In genomic region chr4:118760493-118760892, GRCh38 we compare ENCODE assay signal across 12 cellular contexts.
DNase-seq lines count a peak whose midpoint lies in the region; ATAC-seq and TF ChIP-seq lines count a peak whose summit lies in the region.
"Had no signal": no experiment of that assay in that cellular context is flagged by ENCODE, and none has a peak within 500 bp of the region (broad histone marks: within the 10 kb centered on the region; RNA-seq: fewer than 3 reads in every experiment).

No MANE protein-coding gene starts in this region.

- H2BK15ac ChIP-seq in mesendoderm (replicated peaks; ENCODE audit: low read depth): no peak overlapping the region

- no peak overlapping the region for H3K27ac ChIP-seq in mesendoderm (ENCODE audit: low read depth, low read length)

- no peak overlapping the region for H3K23ac ChIP-seq in mesendoderm (ENCODE audit: low read length)

- no peaks in the 10 kb centered on the region for H3K4me1 ChIP-seq in mesendoderm (ENCODE audit: control insufficient read depth, low read depth, low read length)

- peaks cover 2% of the 10 kb centered on the region for H3K36me3 ChIP-seq in mesendoderm (ENCODE audit: control insufficient read depth, insufficient read depth, low read length)

- H3K27me3 ChIP-seq in mesendoderm (ENCODE audit: insufficient read depth, low read length, poor library complexity): no peaks in the 10 kb centered on the region

- no peak overlapping the region for H3K27ac Mint-ChIP-seq in stimulated activated naive B cell treated with anti-CD40 and anti-IgM and Interleukin-4, amounts not matched to agents 10 μg/mL and 1 μg/mL and 100 μg/mL, for 72 hours
- H3K27ac Mint-ChIP-seq in progenitor cell of endocrine pancreas (no peak overlapping the region), chondrocyte (ENCODE audit: unreplicated experiment) (no peak overlapping the region)
- H3K27ac Mint-ChIP-seq: T-helper 1 cell treated with Interleukin-12 subunit alpha and Interleukin-12 subunit beta and Interleukin-4 antibody, amounts not matched to agents 30 μg/mL and 1 μg/mL, for 36 hours had no signal

- H3K56ac ChIP-seq in mesendoderm (ENCODE audit: low read length): no peak overlapping the region

- no peak overlapping the region for H3K4me2 ChIP-seq in mesendoderm (ENCODE audit: low read length)

- no peak overlapping the region for H2BK120ac ChIP-seq in mesendoderm (ENCODE audit: low read depth, low read length)

- no CpG with 5 or more reads among the region's 5 CpGs for whole genome bisulfite sequencing in mesendoderm (ENCODE audit: extremely low coverage, insufficient coverage, low lambda C conversion rate)

- H3K4me3 Mint-ChIP-seq in stimulated activated naive B cell treated with anti-CD40 and anti-IgM and Interleukin-4, amounts not matched to agents 10 μg/mL and 1 μg/mL and 100 μg/mL, for 72 hours: no peak overlapping the region
- H3K4me3 Mint-ChIP-seq in progenitor cell of endocrine pancreas (ENCODE audit: low read depth) (no peak overlapping the region), chondrocyte (ENCODE audit: unreplicated experiment) (no peak overlapping the region)
- H3K4me3 Mint-ChIP-seq: neural crest cell; T-helper 1 cell treated with Interleukin-12 subunit alpha and Interleukin-12 subunit beta and Interleukin-4 antibody, amounts not matched to agents 30 μg/mL and 1 μg/mL, for 36 hours had no signal

- H2AK5ac ChIP-seq in mesendoderm (ENCODE audit: low read length): no peak overlapping the region

- H3K36me3 Mint-ChIP-seq in stimulated activated naive B cell treated with anti-CD40 and anti-IgM and Interleukin-4, amounts not matched to agents 10 μg/mL and 1 μg/mL and 100 μg/mL, for 72 hours: peaks cover 18 to 46% of the 10 kb centered on the region in 2 donors
- H3K36me3 Mint-ChIP-seq in progenitor cell of endocrine pancreas (ENCODE audit: insufficient read depth): peaks cover 1% of the 10 kb centered on the region
- H3K36me3 Mint-ChIP-seq in chondrocyte (ENCODE audit: low read depth): peaks cover 41% of the 10 kb centered on the region

- no peaks in the 10 kb centered on the region for H3K79me2 ChIP-seq in mesendoderm (ENCODE audit: control insufficient read depth, insufficient read depth, low read length)

- H3K9ac ChIP-seq in mesendoderm (ENCODE audit: low read length): no peak overlapping the region

- H3K9me3 Mint-ChIP-seq in stimulated activated naive B cell treated with anti-CD40 and anti-IgM and Interleukin-4, amounts not matched to agents 10 μg/mL and 1 μg/mL and 100 μg/mL, for 72 hours: no peaks in the 10 kb centered on the region
- H3K9me3 Mint-ChIP-seq in progenitor cell of endocrine pancreas (ENCODE audit: low read depth) (no peaks in the 10 kb centered on the region), chondrocyte (ENCODE audit: low read depth) (no peaks in the 10 kb centered on the region)
- H3K9me3 Mint-ChIP-seq: neural crest cell; T-helper 1 cell treated with Interleukin-12 subunit alpha and Interleukin-12 subunit beta and Interleukin-4 antibody, amounts not matched to agents 30 μg/mL and 1 μg/mL, for 36 hours had no signal

- H2BK5ac ChIP-seq in mesendoderm (ENCODE audit: low read length): no peak overlapping the region

- no peak overlapping the region for H3K18ac ChIP-seq in mesendoderm (ENCODE audit: low read length)

- no peak overlapping the region for H4K5ac ChIP-seq in mesendoderm (ENCODE audit: low read length)

- H3K4me3 ChIP-seq in mesendoderm (ENCODE audit: low read length): no peak overlapping the region

- H3K79me1 ChIP-seq in mesendoderm (ENCODE audit: low read length): no peaks in the 10 kb centered on the region

- H4K8ac ChIP-seq in mesendoderm (ENCODE audit: low read depth, low read length): no peak overlapping the region

- peak; percentile 99 for ATAC-seq in GM19035 (IDR thresholded peaks at IDR 0.05; ENCODE audit: unreplicated experiment)
- ATAC-seq in HG02588 (IDR thresholded peaks at IDR 0.05; ENCODE audit: unreplicated experiment): peak; percentile 98
- peak; percentile 94 for ATAC-seq in HG03457 (IDR thresholded peaks at IDR 0.05; ENCODE audit: unreplicated experiment)
- ATAC-seq in stimulated activated naive B cell treated with anti-CD40 and anti-IgM and Interleukin-4, amounts not matched to agents 10 μg/mL and 1 μg/mL and 100 μg/mL, for 72 hours (replicated peaks): peak; percentile 99

- DNase-seq in stimulated activated naive B cell treated with anti-CD40 and anti-IgM and Interleukin-4, amounts not matched to agents 10 μg/mL and 1 μg/mL and 100 μg/mL, for 72 hours: no peak
- no peak for DNase-seq in progenitor cell of endocrine pancreas (ENCODE audit: low spot score, unreplicated experiment)
- no peak for DNase-seq in inferior parietal cortex (ENCODE audit: extremely low spot score)
- no peak for DNase-seq in chondrocyte (ENCODE audit: low spot score)
- DNase-seq in mesendoderm: no peak
- DNase-seq: DMS53, NCI-H2171 had no signal

- no peak overlapping the region for H3K4ac ChIP-seq in mesendoderm (ENCODE audit: low read depth, low read length)

- H3K27me3 Mint-ChIP-seq in stimulated activated naive B cell treated with anti-CD40 and anti-IgM and Interleukin-4, amounts not matched to agents 10 μg/mL and 1 μg/mL and 100 μg/mL, for 72 hours: no peaks in the 10 kb centered on the region
- H3K27me3 Mint-ChIP-seq in progenitor cell of endocrine pancreas (no peaks in the 10 kb centered on the region), chondrocyte (ENCODE audit: low read depth) (no peaks in the 10 kb centered on the region)

- peaks cover 16 to 22% of the 10 kb centered on the region in 2 donors for H3K4me1 Mint-ChIP-seq in stimulated activated naive B cell treated with anti-CD40 and anti-IgM and Interleukin-4, amounts not matched to agents 10 μg/mL and 1 μg/mL and 100 μg/mL, for 72 hours
- peaks cover 19% of the 10 kb centered on the region for H3K4me1 Mint-ChIP-seq in progenitor cell of endocrine pancreas (ENCODE audit: low read depth)
- peaks cover 90% of the 10 kb centered on the region for H3K4me1 Mint-ChIP-seq in chondrocyte (ENCODE audit: low read depth)
- H3K4me1 Mint-ChIP-seq: neural crest cell had no signal

- TF ChIP-seq CTCF in progenitor cell of endocrine pancreas (IDR thresholded peaks at IDR 0.05; ENCODE audit: unreplicated experiment) (no peak), chondrocyte (IDR thresholded peaks at IDR 0.05) (no peak)
